20 cellular contexts compared by ENCODE assay signal in the genomic region with DNA sequence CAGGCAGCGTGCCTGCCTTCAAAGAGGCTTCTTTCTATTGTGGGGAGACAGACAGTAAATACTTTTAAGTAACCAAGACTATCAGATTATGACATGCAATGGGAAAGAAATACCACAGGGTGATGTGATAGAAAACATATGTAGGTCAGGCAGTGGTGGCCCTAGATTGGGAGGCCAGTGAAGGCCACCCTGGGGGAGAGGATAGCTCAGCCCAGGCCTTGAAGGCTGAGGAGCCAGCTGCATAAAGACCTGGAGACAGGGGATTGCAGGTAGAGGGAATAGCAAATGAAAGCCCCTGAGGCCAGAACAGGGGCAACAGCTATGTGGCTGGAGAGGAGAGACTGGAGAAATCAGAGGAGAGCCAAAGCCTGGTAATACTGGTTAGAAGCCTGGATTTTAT. TPM values are rescaled to one million over a fixed set of nuclear protein-coding genes. Genes with fewer than 3 reads are reported as not detected.
DNase-seq lines count a peak whose midpoint lies in the region; ATAC-seq and TF ChIP-seq lines count a peak whose summit lies in the region.
"Had no signal": no experiment of that assay in that cellular context is flagged by ENCODE, and none has a peak within 500 bp of the region (broad histone marks: within the 10 kb centered on the region; RNA-seq: fewer than 3 reads in every experiment).

No MANE protein-coding gene starts in this region.

- H3K9me3 Mint-ChIP-seq in brain (peaks cover 0 to 2% (median 0%) of the 10 kb centered on the region in 5 experiments), mesothelial cell of epicardium (no peaks in the 10 kb centered on the region), MCF 10A (ENCODE audit: unreplicated experiment) (no peaks in the 10 kb centered on the region)
- H3K9me3 Mint-ChIP-seq: activated B cell treated with CpG ODN at 0.5 μM for 24 hours had no signal

- H3K27ac ChIP-seq in HEK293 (ENCODE audit: extremely low read depth, low read depth, low read length) = no peak overlapping the region
- peak overlapping the region in 3 of 4 donors; percentile 26 to 97 (median 95) for H3K27ac ChIP-seq in tibial nerve
- H3K27ac ChIP-seq: right lobe of liver had no signal

- no peak for TF ChIP-seq CTCF in HEK293 (tag by site-specific recombination; IDR thresholded peaks at IDR 0.05)
- no peak for TF ChIP-seq CTCF in brain (conservative IDR thresholded peaks at IDR 0.05)
- TF ChIP-seq CTCF in mesothelial cell of epicardium (IDR thresholded peaks at IDR 0.05; ENCODE audit: unreplicated experiment) = no peak
- no peak for TF ChIP-seq CTCF in tibial nerve (IDR thresholded peaks at IDR 0.05)
- no peak for TF ChIP-seq CTCF in MCF 10A (IDR thresholded peaks at IDR 0.05; ENCODE audit: unreplicated experiment)

- no peak for TF ChIP-seq POLR2A in tibial nerve (IDR thresholded peaks at IDR 0.05)

- H3K4me3 ChIP-seq in HEK293 (ENCODE audit: low read depth, low read length) (no peak overlapping the region), tibial nerve (peak overlapping the region in 1 of 4 donors; percentile 72)
- H3K4me3 ChIP-seq: right lobe of liver had no signal

- H3K27me3 ChIP-seq in tibial nerve = no peaks in the 10 kb centered on the region
- H3K27me3 ChIP-seq: ascending aorta, right lobe of liver had no signal

- peak overlapping the region in 3 of 5 experiments; percentile 18 to 98 (median 72) for H3K4me3 Mint-ChIP-seq in brain
- H3K4me3 Mint-ChIP-seq in mesothelial cell of epicardium = no peak overlapping the region
- no peak overlapping the region for H3K4me3 Mint-ChIP-seq in MCF 10A (ENCODE audit: unreplicated experiment)
- H3K4me3 Mint-ChIP-seq: activated B cell treated with CpG ODN at 0.5 μM for 24 hours had no signal

- H3K36me3 Mint-ChIP-seq in brain (no peaks in the 10 kb centered on the region), mesothelial cell of epicardium (no peaks in the 10 kb centered on the region), MCF 10A (ENCODE audit: insufficient read depth, unreplicated experiment) (no peaks in the 10 kb centered on the region)
- H3K36me3 Mint-ChIP-seq: naive thymus-derived CD8-positive, alpha-beta T cell had no signal

- 89 to 100% methylated on average over 1 of the region's 1 CpG for WGBS in tibial nerve, 2 donors

- H3K9me3 ChIP-seq in HEK293 (ENCODE audit: control insufficient read depth, insufficient read depth, low read depth, low read length) (no peaks in the 10 kb centered on the region), tibial nerve (no peaks in the 10 kb centered on the region)
- H3K9me3 ChIP-seq: ascending aorta, right lobe of liver, transverse colon had no signal

- no TSS peak for BruUV-seq in MCF 10A (replicated peaks; lab: Mats Ljungman, UMichigan)

- H3K4me1 ChIP-seq in HEK293 (ENCODE audit: control insufficient read depth, insufficient read depth, low read length) (peaks cover 21% of the 10 kb centered on the region), tibial nerve (peaks cover 0 to 74% (median 56%) of the 10 kb centered on the region in 4 donors)

- ATAC-seq in GM18858 (IDR thresholded peaks at IDR 0.05; ENCODE audit: unreplicated experiment) = no peak
- ATAC-seq: naive thymus-derived CD8-positive, alpha-beta T cell; right lobe of liver had no signal

- H3K36me3 ChIP-seq in HEK293 (ENCODE audit: control insufficient read depth in 2 of 2, insufficient read depth in 1 of 2, low read length in 2 of 2) (no peaks in the 10 kb centered on the region), tibial nerve (no peaks in the 10 kb centered on the region)
- H3K36me3 ChIP-seq: ascending aorta, right lobe of liver, transverse colon had no signal

- intact Hi-C loops in MCF 10A (cut with micrococcal nuclease) = no loop called here

- POLR2A ChIA-PET in HEK293 (lab: Yijun Ruan, JAX) (no interaction called here), MCF 10A (lab: Yijun Ruan, JAX) (interaction anchor here (0.7 to 5.1 kb wide), 4 partner anchors 9 to 215 kb away, joined by 3 to 70 read pairs (median 32); partner anchors contain the start of gene SNRPE)

- CTCF ChIA-PET in HEK293 (lab: Yijun Ruan, JAX) = interaction anchor here (0.6 kb wide), 1 partner anchor 108 kb away, joined by 4 read pairs; no protein-coding TSS in a partner anchor
- CTCF ChIA-PET in MCF 10A (lab: Yijun Ruan, JAX) = interaction anchor here (0.6 to 5.2 kb wide), 4 partner anchors 17 to 206 kb away, joined by 3 to 59 read pairs (median 4); no protein-coding TSS in a partner anchor

- peaks cover 64% of the 10 kb centered on the region for H3K4me1 Mint-ChIP-seq in brain
- H3K4me1 Mint-ChIP-seq in mesothelial cell of epicardium = peaks cover 62% of the 10 kb centered on the region
- H3K4me1 Mint-ChIP-seq in MCF 10A (ENCODE audit: insufficient read depth, unreplicated experiment) = peaks cover 38% of the 10 kb centered on the region

- H3K27ac Mint-ChIP-seq in brain = peak overlapping the region in 4 of 5 experiments; percentile 29 to 94 (median 68)
- H3K27ac Mint-ChIP-seq in mesothelial cell of epicardium = peak overlapping the region; percentile 95
- H3K27ac Mint-ChIP-seq in MCF 10A (ENCODE audit: low read depth, unreplicated experiment) = no peak overlapping the region
- H3K27ac Mint-ChIP-seq: activated B cell treated with CpG ODN at 0.5 μM for 24 hours had no signal

- DNase-seq in mesothelial cell of epicardium (ENCODE audit: low spot score in 2 of 2, unreplicated experiment in 2 of 2) (no peak), tibial nerve (ENCODE audit: low spot score in 2 of 2) (no peak), SKM-1 treated with dmso at 0.1 percent for 144 hours (lab: John Stamatoyannopoulos, UW; ENCODE audit: unreplicated experiment) (no peak), GOT3 (lab: John Stamatoyannopoulos, UW) (no peak), MCF 10A (ENCODE audit: unreplicated experiment) (no peak)
- DNase-seq: activated B cell treated with CpG ODN at 0.5 μM for 24 hours; activated gamma-delta T cell; C1 segment of cervical spinal cord; naive thymus-derived CD8-positive, alpha-beta T cell; NCI-H187; NCI-H774; stimulated activated CD4-positive, alpha-beta T cell treated with anti-CD3 and anti-CD28 coated beads, Interleukin-2, amount 100 ng/mL, for 48 hours; stimulated activated CD8-positive, alpha-beta memory T cell treated with anti-CD3 and anti-CD28 coated beads, Interleukin-4, amount 100 ng/mL, for 48 hours; T-helper 1 cell; transverse colon had no signal

- peaks cover 71% of the 10 kb centered on the region for H3K27me3 Mint-ChIP-seq in brain
- H3K27me3 Mint-ChIP-seq in mesothelial cell of epicardium (ENCODE audit: low read depth) = no peaks in the 10 kb centered on the region
- H3K27me3 Mint-ChIP-seq in MCF 10A (ENCODE audit: insufficient read depth, unreplicated experiment) = no peaks in the 10 kb centered on the region

- no peak for TF ChIP-seq EP300 in tibial nerve (IDR thresholded peaks at IDR 0.05)

TF ChIP-seq in HEK293, 187 proteins besides CTCF, POLR2A, EP300 and RAD21:
- TF ChIP-seq ZNF341 (tag by site-specific recombination; IDR thresholded peaks at IDR 0.05; ENCODE audit: low read depth) (0 out of 2 replicates have a peak, but pooled peaks have one; percentile 9), ZNF146 (tag by site-specific recombination; IDR thresholded peaks at IDR 0.05) (no peak), GLIS1 (tag by site-specific recombination; IDR thresholded peaks at IDR 0.05) (peak; percentile 11; the same call in 1 of the 2 replicates)
TF ChIP-seq in HEK293: peak in this region for 2.

RNA-seq across cellular contexts. Expression of gene SOX13, which starts 4.0 kb away (rescaled TPM):
- 70.2 TPM for polyA plus RNA-seq in brain (ENCODE audit: insufficient read depth, low read depth, low replicate concordance)
- 58.0 to 61.7 TPM (median 61.7 TPM) in 3 replicates for total RNA-seq in mesothelial cell of epicardium
- total RNA-seq in tibial nerve = 100 to 1,000 TPM in 3 of 4 donors, 10 to 100 TPM in 1; 51.8 to 108 (median 105) TPM
- 23.7 and 32.8 TPM in 2 replicates for total RNA-seq in MCF 10A (2022)
- total RNA-seq: activated B cell treated with CpG ODN at 0.5 μM for 24 hours had no signal

Comparison
In these comparisons a context has a peak if more than half of its experiments do, and no peak if none do; other contexts are left out.
1. H3K4me3 Mint-ChIP-seq: peak in brain (3 of 5); none in mesothelial cell of epicardium (single experiment) and MCF 10A (single experiment).